22 cellular contexts compared by ENCODE assay signal in genomic region chr12:4472045-4472444, GRCh38. TPM values are rescaled to one million over a fixed set of nuclear protein-coding genes. Genes with fewer than 3 reads are reported as not detected.
DNase-seq lines count a peak whose midpoint lies in the region; ATAC-seq, FAIRE-seq and TF ChIP-seq lines count a peak whose summit lies in the region.
"Had no signal": no experiment of that assay in that cellular context is flagged by ENCODE, and none has a peak within 500 bp of the region (broad histone marks: within the 10 kb centered on the region; RNA-seq: fewer than 3 reads in every experiment).

No MANE protein-coding gene starts in this region.

- RAD21 ChIA-PET in GM12878 (lab: Charles Lee; ENCODE audit: unreplicated experiment) = no interaction called here

- H3K27me3 ChIP-seq in GM12878 (replicated peaks in 1 of 2; ENCODE audit: control insufficient read depth in 2 of 2, insufficient read depth in 2 of 2, low read length in 1 of 2) = no peaks in the 10 kb centered on the region; a peak in 1 of 4 replicates

- peaks cover 23 to 27% of the 10 kb centered on the region in 2 donors for H3K4me1 Mint-ChIP-seq in stimulated activated naive B cell treated with anti-CD40 and anti-IgM and Interleukin-4, amounts not matched to agents 10 μg/mL and 1 μg/mL and 100 μg/mL, for 72 hours
- H3K4me1 Mint-ChIP-seq: CD4-positive, CD25-positive, alpha-beta regulatory T cell; H9; IgD-negative memory B cell had no signal

- H3K27ac ChIP-seq in GM12878 (ENCODE audit: control insufficient read depth, insufficient read depth) (no peak overlapping the region), caudate nucleus (ENCODE audit: low read depth, low read length) (no peak overlapping the region)

- BruUV-seq in GM12878 (replicated peaks; lab: Mats Ljungman, UMichigan) = no TSS peak

- no peaks in the 10 kb centered on the region for H3K79me2 ChIP-seq in GM12878 (ENCODE audit: control insufficient read depth, insufficient read depth, low read length)

- no peak for FAIRE-seq in GM12878 (lab: Jason Lieb, UNC)

- in situ Hi-C loops in GM12878 (cut with MboI) = no loop called here

- H3K27ac Mint-ChIP-seq in stimulated activated naive B cell treated with anti-CD40 and anti-IgM and Interleukin-4, amounts not matched to agents 10 μg/mL and 1 μg/mL and 100 μg/mL, for 72 hours = peak overlapping the region; percentile 87
- H3K27ac Mint-ChIP-seq: CD4-positive, CD25-positive, alpha-beta regulatory T cell; H9; IgD-negative memory B cell had no signal

- peak; percentile 87 for DNase-seq in CD1c-positive myeloid dendritic cell (ENCODE audit: extremely low spot score)
- DNase-seq in NOMO-1 (lab: John Stamatoyannopoulos, UW; ENCODE audit: unreplicated experiment in 2 of 2) = peak; percentile 63 to 87
- DNase-seq in GM12878 (ENCODE audit: low read depth, low spot score) = peak; percentile 13
- DNase-seq in stimulated activated naive B cell treated with anti-CD40 and anti-IgM and Interleukin-4, amounts not matched to agents 10 μg/mL and 1 μg/mL and 100 μg/mL, for 72 hours = peak; percentile 15
- no peak for DNase-seq in caudate nucleus (lab: John Stamatoyannopoulos, UW)
- DNase-seq in left ventricle myocardium superior = no peak
- no peak for DNase-seq in activated T-cell treated with anti-CD3 and anti-CD28 coated beads for 4 hours
- DNase-seq: CD4-positive, CD25-positive, alpha-beta regulatory T cell; EL; H9; Kasumi-1; MM.1S; NCI-H1417; NCI-H1930; NCI-H446; NCI-H69; Right ventricle myocardium superior had no signal

- no peak for TF ChIP-seq CTCF in GM12878 (IDR thresholded peaks at IDR 0.05 in 2 of 3, conservative IDR thresholded peaks at IDR 0.05 in 1 of 3; ENCODE audit: control insufficient read depth in 2 of 3, extremely low read depth in 1 of 3, insufficient read depth in 1 of 3, low read depth in 3 of 3, low read length in 3 of 3)

- H3K4me2 ChIP-seq in GM12878 (ENCODE audit: control insufficient read depth, insufficient read depth) = no peak overlapping the region

- H3K9ac ChIP-seq in GM12878 (ENCODE audit: control insufficient read depth, insufficient read depth, low read length) = no peak overlapping the region

- no peak for TF ChIP-seq RAD21 in GM12878 (IDR thresholded peaks at IDR 0.05; ENCODE audit: insufficient read depth, low read depth, low read length)

- peak; percentile 60 for ATAC-seq in GM12878
- peak; percentile 94 for ATAC-seq in stimulated activated naive B cell treated with anti-CD40 and anti-IgM and Interleukin-4, amounts not matched to agents 10 μg/mL and 1 μg/mL and 100 μg/mL, for 72 hours (replicated peaks)
- ATAC-seq in left ventricle myocardium superior = no peak
- ATAC-seq: Panc1, SK-N-SH treated with all-trans-retinoic acid at 6 μM for 48 hours had no signal

- no peaks in the 10 kb centered on the region for H3K36me3 ChIP-seq in GM12878 (ENCODE audit: control insufficient read depth in 2 of 2, insufficient read depth in 2 of 2, low read length in 1 of 2)

- no peak for TF ChIP-seq EP300 in GM12878 (IDR thresholded peaks at IDR 0.05; ENCODE audit: borderline replicate concordance in 1 of 2, control insufficient read depth in 1 of 2, low read depth in 2 of 2, low read length in 2 of 2)

- peaks cover 1 to 16% of the 10 kb centered on the region in 2 donors for H3K36me3 Mint-ChIP-seq in stimulated activated naive B cell treated with anti-CD40 and anti-IgM and Interleukin-4, amounts not matched to agents 10 μg/mL and 1 μg/mL and 100 μg/mL, for 72 hours
- H3K36me3 Mint-ChIP-seq: CD4-positive, CD25-positive, alpha-beta regulatory T cell had no signal

- SMC1A ChIA-PET in GM12878 (lab: Charles Lee; ENCODE audit: uncharacterized antibody, unreplicated experiment) = no interaction called here

- H3K9me3 Mint-ChIP-seq in stimulated activated naive B cell treated with anti-CD40 and anti-IgM and Interleukin-4, amounts not matched to agents 10 μg/mL and 1 μg/mL and 100 μg/mL, for 72 hours = peaks cover 4% of the 10 kb centered on the region in 2 donors
- H3K9me3 Mint-ChIP-seq: IgD-negative memory B cell had no signal

- H4K20me1 ChIP-seq in GM12878 (ENCODE audit: control insufficient read depth, insufficient read depth) = no peaks in the 10 kb centered on the region

- no peak overlapping the region for H3K4me3 ChIP-seq in GM12878

- no peak overlapping the region for H2AFZ ChIP-seq in GM12878 (ENCODE audit: control insufficient read depth, low read depth, low read length)

- intact Hi-C loops in GM12878 (cut with micrococcal nuclease; ENCODE audit: unreplicated experiment) = no loop called here
- intact Hi-C loops in left ventricle myocardium superior (cut with micrococcal nuclease) = no loop called here

- H3K9me3 ChIP-seq in GM12878 (replicated peaks; ENCODE audit: control insufficient read depth, insufficient read depth, low read length) = no peaks in the 10 kb centered on the region

- POLR2A ChIA-PET in GM12878 (lab: Charles Lee) = no interaction called here

- H3K4me1 ChIP-seq in GM12878 (ENCODE audit: control insufficient read depth, insufficient read depth, low read length) = no peaks in the 10 kb centered on the region

- 17% methylated on average over 2 of the region's 2 CpGs for WGBS in GM12878 (ENCODE audit: insufficient coverage, insufficient replicate concordance, low lambda C conversion rate, missing lambda C conversion rate)

- CTCF ChIA-PET in GM12878 (lab: Yijun Ruan, JAX) = no interaction called here

- no peak for TF ChIP-seq POLR2A in GM12878 (IDR thresholded peaks at IDR 0.05; ENCODE audit: low read depth, low read length)

- peaks cover 2 to 7% of the 10 kb centered on the region in 2 donors for H3K27me3 Mint-ChIP-seq in stimulated activated naive B cell treated with anti-CD40 and anti-IgM and Interleukin-4, amounts not matched to agents 10 μg/mL and 1 μg/mL and 100 μg/mL, for 72 hours

- peak overlapping the region; percentile 11 to 12 for H3K4me3 Mint-ChIP-seq in stimulated activated naive B cell treated with anti-CD40 and anti-IgM and Interleukin-4, amounts not matched to agents 10 μg/mL and 1 μg/mL and 100 μg/mL, for 72 hours
- H3K4me3 Mint-ChIP-seq: CD4-positive, CD25-positive, alpha-beta regulatory T cell; H9; IgD-negative memory B cell had no signal

TF ChIP-seq in GM12878, 131 proteins besides CTCF, POLR2A, EP300 and RAD21:
- TF ChIP-seq JUNB (IDR thresholded peaks at IDR 0.05) (no peak), IKZF1 (conservative IDR thresholded peaks at IDR 0.05) (peak; percentile 40; the same call in 1 of the 2 replicates), SPI1 (IDR thresholded peaks at IDR 0.05; ENCODE audit: borderline replicate concordance, insufficient read depth, low read depth, low read length) (peak; percentile 39; the same call in 1 of the 2 replicates), E2F8 (IDR thresholded peaks at IDR 0.05; ENCODE audit: low read depth, partially characterized antibody) (no peak), ETV6 (conservative IDR thresholded peaks at IDR 0.05 in 1 of 2, IDR thresholded peaks at IDR 0.05 in 1 of 2; ENCODE audit: borderline replicate concordance in 1 of 2, low read depth in 1 of 2) (peak in 1 of 2 experiments; percentile 43; a peak in 1 of 4 replicates), CREM (IDR thresholded peaks at IDR 0.05; ENCODE audit: low read depth) (no peak)

RNA-seq across cellular contexts. Expression of gene FGF6, which starts 26.4 kb away (rescaled TPM):
- not detected in 2 replicates for total RNA-seq in GM12878 (2013; cell fraction: nucleolus; rRNA removed)
- total RNA-seq in GM12878 (2014; rRNA removed) = not detected in 2 replicates
- total RNA-seq in GM12878 (2014; rRNA removed; fragmentation: Illumina TruSeq; extraction: Trizol) = not detected in 2 replicates
- total RNA-seq in GM12878 (2021) = not detected in 2 replicates
- not detected for polyA plus RNA-seq in GM12878 (2011; ENCODE audit: low read depth)
- polyA plus RNA-seq in GM12878 (2011; rRNA removed) = not detected in 2 replicates
- not detected in 2 replicates for polyA plus RNA-seq in GM12878 (2011; cell fraction: cytosol; rRNA removed)
- not detected in 2 replicates for polyA plus RNA-seq in GM12878 (2011; cell fraction: nucleus; rRNA removed)
- polyA plus RNA-seq in GM12878 (2012) = not detected in 2 replicates
- not detected in 2 replicates for polyA plus RNA-seq in GM12878 (2014; fragmentation: Illumina TruSeq; extraction: Trizol)
- not detected for polyA plus RNA-seq in GM12878 (2014; fragmentation: Nextera tagmentation; extraction: Ambion mirVana)
- polyA plus RNA-seq in GM12878 (2014; rRNA removed) = not detected in 2 replicates
- polyA plus RNA-seq in GM12878 (2016; fragmentation: Nextera tagmentation; extraction: Ambion mirVana) = not detected
- not detected in 2 replicates for polyA minus RNA-seq in GM12878 (2011; rRNA and poly(A)+ RNA removed)
- not detected in 2 replicates for polyA minus RNA-seq in GM12878 (2011; cell fraction: cytosol; rRNA and poly(A)+ RNA removed)
- polyA minus RNA-seq in GM12878 (2011; cell fraction: nucleus; rRNA and poly(A)+ RNA removed) = not detected in 2 replicates
- total RNA-seq in left ventricle myocardium superior = not detected
- total RNA-seq: A673; CD4-positive, CD25-positive, alpha-beta regulatory T cell; H9; HT1080; Right ventricle myocardium superior had no signal
- polyA plus RNA-seq: CD4-positive, CD25-positive, alpha-beta regulatory T cell; IgD-negative memory B cell had no signal

Comparison
In these comparisons a context has a peak if more than half of its experiments do, and no peak if none do; other contexts are left out.
1. DNase-seq: peak in CD1c-positive myeloid dendritic cell (single experiment), NOMO-1 (2 of 2), GM12878 (single experiment) and stimulated activated naive B cell treated with anti-CD40 and anti-IgM and Interleukin-4, amounts not matched to agents 10 μg/mL and 1 μg/mL and 100 μg/mL, for 72 hours (single experiment); none in caudate nucleus (0 of 61), left ventricle myocardium superior (single experiment) and activated T-cell treated with anti-CD3 and anti-CD28 coated beads for 4 hours (single experiment).